Comparison of ENCODE assay signal across 1 cellular context in the genomic region with DNA sequence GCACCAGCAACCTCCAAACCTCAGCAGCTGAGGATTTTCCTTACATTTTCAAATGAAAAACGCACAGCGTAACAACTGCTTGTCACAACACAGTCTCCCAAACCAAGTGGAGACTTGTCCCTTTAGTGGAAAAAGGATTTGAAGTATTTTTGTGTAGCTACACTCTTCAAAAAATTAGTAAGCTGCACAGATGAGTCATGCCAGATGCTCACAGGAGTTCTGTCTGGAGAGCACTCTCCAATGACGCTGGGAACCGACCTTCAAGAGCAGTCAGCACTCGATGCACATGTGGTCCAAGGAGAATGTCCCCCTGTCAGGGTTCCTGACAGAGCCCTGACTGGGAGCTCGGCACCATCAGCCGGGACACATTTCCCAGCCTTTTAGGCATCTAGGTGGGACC.
TF ChIP-seq lines count a peak whose summit lies in the region.

No MANE protein-coding gene starts in this region.

TF ChIP-seq in SK-N-SH, 30 proteins besides CTCF, POLR2A, EP300 and RAD21:
- TF ChIP-seq SMC3 (IDR thresholded peaks at IDR 0.05; ENCODE audit: low read depth, low read length) (no peak), MEF2A (IDR thresholded peaks at IDR 0.05; ENCODE audit: borderline replicate concordance, low read depth) (no peak), RCOR1 (IDR thresholded peaks at IDR 0.05; ENCODE audit: low read length) (no peak), REST (IDR thresholded peaks at IDR 0.05; ENCODE audit: low read depth, low read length) (no peak), JUND (IDR thresholded peaks at IDR 0.05) (peak; percentile 52; the same call in 1 of the 2 replicates), CHD2 (IDR thresholded peaks at IDR 0.05; ENCODE audit: low read length, partially characterized antibody) (no peak), GABPA (IDR thresholded peaks at IDR 0.05; ENCODE audit: low read depth) (no peak), TAF1 (IDR thresholded peaks at IDR 0.05; ENCODE audit: borderline replicate concordance, low read depth, low read length) (no peak), IRF3 (IDR thresholded peaks at IDR 0.05; ENCODE audit: low read depth, low read length) (no peak), TCF12 (IDR thresholded peaks at IDR 0.05) (peak; percentile 66), EZH2phosphoT487 (IDR thresholded peaks at IDR 0.05; ENCODE audit: borderline replicate concordance, low read depth) (no peak), SIN3A (IDR thresholded peaks at IDR 0.05; ENCODE audit: borderline replicate concordance, low read depth, low read length) (peak; percentile 79; the same call in 1 of the 2 replicates), FOSL2 (IDR thresholded peaks at IDR 0.05; ENCODE audit: borderline replicate concordance, low read depth) (peak; percentile 79), FOXJ3 (CRISPR knock-in tag; IDR thresholded peaks at IDR 0.05) (no peak), TEAD4 (IDR thresholded peaks at IDR 0.05; ENCODE audit: borderline replicate concordance, insufficient read depth) (no peak), RFX5 (IDR thresholded peaks at IDR 0.05; ENCODE audit: low read length) (no peak), FOXM1 (IDR thresholded peaks at IDR 0.05; ENCODE audit: low read depth) (no peak), NFIC (IDR thresholded peaks at IDR 0.05; ENCODE audit: borderline replicate concordance) (no peak), GATA2 (CRISPR knock-in tag; IDR thresholded peaks at IDR 0.05) (no peak), MXI1 (IDR thresholded peaks at IDR 0.05; ENCODE audit: low read depth, low read length) (peak; percentile 71), USF2 (IDR thresholded peaks at IDR 0.05; ENCODE audit: borderline replicate concordance, low read depth, low read length) (no peak), MAX (IDR thresholded peaks at IDR 0.05; ENCODE audit: low read depth) (no peak; the same call in 1 of the 2 replicates), RXRA (IDR thresholded peaks at IDR 0.05; ENCODE audit: borderline replicate concordance, low read depth) (no peak), YY1 (IDR thresholded peaks at IDR 0.05; ENCODE audit: low read depth) (no peak), NRF1 (IDR thresholded peaks at IDR 0.05; ENCODE audit: low read depth, low read length) (no peak), ELF1 (IDR thresholded peaks at IDR 0.05) (no peak), PBX3 (IDR thresholded peaks at IDR 0.05) (no peak), POLR2AphosphoS5 (IDR thresholded peaks at IDR 0.05; ENCODE audit: low read depth, low read length) (no peak)
- TF ChIP-seq, protein P1, sequence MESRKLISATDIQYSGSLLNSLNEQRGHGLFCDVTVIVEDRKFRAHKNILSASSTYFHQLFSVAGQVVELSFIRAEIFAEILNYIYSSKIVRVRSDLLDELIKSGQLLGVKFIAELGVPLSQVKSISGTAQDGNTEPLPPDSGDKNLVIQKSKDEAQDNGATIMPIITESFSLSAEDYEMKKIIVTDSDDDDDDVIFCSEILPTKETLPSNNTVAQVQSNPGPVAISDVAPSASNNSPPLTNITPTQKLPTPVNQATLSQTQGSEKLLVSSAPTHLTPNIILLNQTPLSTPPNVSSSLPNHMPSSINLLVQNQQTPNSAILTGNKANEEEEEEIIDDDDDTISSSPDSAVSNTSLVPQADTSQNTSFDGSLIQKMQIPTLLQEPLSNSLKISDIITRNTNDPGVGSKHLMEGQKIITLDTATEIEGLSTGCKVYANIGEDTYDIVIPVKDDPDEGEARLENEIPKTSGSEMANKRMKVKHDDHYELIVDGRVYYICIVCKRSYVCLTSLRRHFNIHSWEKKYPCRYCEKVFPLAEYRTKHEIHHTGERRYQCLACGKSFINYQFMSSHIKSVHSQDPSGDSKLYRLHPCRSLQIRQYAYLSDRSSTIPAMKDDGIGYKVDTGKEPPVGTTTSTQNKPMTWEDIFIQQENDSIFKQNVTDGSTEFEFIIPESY (IDR thresholded peaks at IDR 0.05; ENCODE audit: borderline replicate concordance, low read depth): no peak
- TF ChIP-seq, protein P2, sequence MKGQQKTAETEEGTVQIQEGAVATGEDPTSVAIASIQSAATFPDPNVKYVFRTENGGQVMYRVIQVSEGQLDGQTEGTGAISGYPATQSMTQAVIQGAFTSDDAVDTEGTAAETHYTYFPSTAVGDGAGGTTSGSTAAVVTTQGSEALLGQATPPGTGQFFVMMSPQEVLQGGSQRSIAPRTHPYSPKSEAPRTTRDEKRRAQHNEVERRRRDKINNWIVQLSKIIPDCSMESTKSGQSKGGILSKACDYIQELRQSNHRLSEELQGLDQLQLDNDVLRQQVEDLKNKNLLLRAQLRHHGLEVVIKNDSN (IDR thresholded peaks at IDR 0.05; ENCODE audit: borderline replicate concordance, low read depth): no peak
